Comparison of ENCODE assay signal across 16 cellular contexts in genomic region chr3:128907706-128908445, GRCh38. TPM values are rescaled to one million over a fixed set of nuclear protein-coding genes. Genes with fewer than 3 reads are reported as not detected.
A peak's percentile ranks its signal among the peaks of the same experiment; 100 is the strongest.
DNase-seq lines count a peak whose midpoint lies in the region; ATAC-seq lines count a peak whose summit lies in the region.
"Had no signal": no experiment of that assay in that cellular context is flagged by ENCODE, and none has a peak within 500 bp of the region (broad histone marks: within the 10 kb centered on the region; RNA-seq: fewer than 3 reads in every experiment).

No MANE protein-coding gene starts in this region.

- no peaks in the 10 kb centered on the region for H3K27me3 Mint-ChIP-seq in activated naive CD8-positive, alpha-beta T cell treated with anti-CD3 and anti-CD28 coated beads, Interleukin-2, amount 10 ng/mL, durations not matched to agents 7 days and 5 days
- no peaks in the 10 kb centered on the region for H3K27me3 Mint-ChIP-seq in activated naive CD8-positive, alpha-beta T cell treated with anti-CD3 and anti-CD28 coated beads for 36 hours
- H3K27me3 Mint-ChIP-seq in activated CD4-positive, alpha-beta memory T cell treated with anti-CD3 and anti-CD28 coated beads, Interleukin-2, amount 10 ng/mL, durations not matched to agents 7 days and 5 days, result no peaks in the 10 kb centered on the region
- H3K27me3 Mint-ChIP-seq: CD4-positive, alpha-beta memory T cell had no signal

- no peaks in the 10 kb centered on the region for H3K9me3 ChIP-seq in aorta (ENCODE audit: control insufficient read depth, low read length)
- H3K9me3 ChIP-seq: BLaER1 had no signal

- WGBS in aorta, 2 donors, result 89 to 91% methylated on average over 15 of the region's 15 CpGs

- CTCF ChIA-PET in activated CD4-positive, alpha-beta memory T cell treated with anti-CD3 and anti-CD28 coated beads, Interleukin-2, amount 10 ng/mL, durations not matched to agents 7 days and 5 days (lab: Charles Lee), result no interaction called here

- ATAC-seq in activated naive CD8-positive, alpha-beta T cell treated with anti-CD3 and anti-CD28 coated beads, Interleukin-2, amount 10 ng/mL, durations not matched to agents 7 days and 5 days (ENCODE audit: low read depth), result no peak
- peak; percentile 4 for ATAC-seq in aorta (ENCODE audit: low FRiP score)
- ATAC-seq: GM12878 had no signal

- intact Hi-C loops in aorta (cut with DNase I), result no loop called here

- H3K9me3 Mint-ChIP-seq in activated naive CD8-positive, alpha-beta T cell treated with anti-CD3 and anti-CD28 coated beads, Interleukin-2, amount 10 ng/mL, durations not matched to agents 7 days and 5 days, result no peaks in the 10 kb centered on the region
- H3K9me3 Mint-ChIP-seq in activated naive CD8-positive, alpha-beta T cell treated with anti-CD3 and anti-CD28 coated beads for 36 hours, result no peaks in the 10 kb centered on the region
- H3K9me3 Mint-ChIP-seq in activated CD4-positive, alpha-beta memory T cell treated with anti-CD3 and anti-CD28 coated beads, Interleukin-2, amount 10 ng/mL, durations not matched to agents 7 days and 5 days, result no peaks in the 10 kb centered on the region
- H3K9me3 Mint-ChIP-seq: CD4-positive, alpha-beta memory T cell; H9 had no signal

- no peak overlapping the region for H3K27ac ChIP-seq in aorta (ENCODE audit: low read depth in 1 of 2, low read length in 2 of 2)
- H3K27ac ChIP-seq: BLaER1 had no signal

- POLR2A ChIA-PET in activated naive CD8-positive, alpha-beta T cell treated with anti-CD3 and anti-CD28 coated beads, Interleukin-2, amount 10 ng/mL, durations not matched to agents 7 days and 5 days (lab: Charles Lee), result interaction anchor here (1.2 kb wide), 1 partner anchor 30 kb away, joined by 3 read pairs; no protein-coding TSS in a partner anchor
- POLR2A ChIA-PET in activated CD4-positive, alpha-beta memory T cell treated with anti-CD3 and anti-CD28 coated beads, Interleukin-2, amount 10 ng/mL, durations not matched to agents 7 days and 5 days (lab: Charles Lee), result no interaction called here

- H3K4me1 ChIP-seq in aorta (ENCODE audit: control insufficient read depth in 1 of 2, insufficient read depth in 2 of 2, low read length in 2 of 2), result no peaks in the 10 kb centered on the region

- H3K36me3 Mint-ChIP-seq in activated naive CD8-positive, alpha-beta T cell treated with anti-CD3 and anti-CD28 coated beads, Interleukin-2, amount 10 ng/mL, durations not matched to agents 7 days and 5 days, result peaks cover 18% of the 10 kb centered on the region
- H3K36me3 Mint-ChIP-seq in activated naive CD8-positive, alpha-beta T cell treated with anti-CD3 and anti-CD28 coated beads for 36 hours, result peaks cover 19% of the 10 kb centered on the region
- peaks cover 42% of the 10 kb centered on the region for H3K36me3 Mint-ChIP-seq in activated CD4-positive, alpha-beta memory T cell treated with anti-CD3 and anti-CD28 coated beads, Interleukin-2, amount 10 ng/mL, durations not matched to agents 7 days and 5 days (ENCODE audit: low read depth)

- peak; percentile 13 for DNase-seq in activated naive CD8-positive, alpha-beta T cell treated with anti-CD3 and anti-CD28 coated beads, Interleukin-2, amount 10 ng/mL, durations not matched to agents 7 days and 5 days
- DNase-seq in activated naive CD8-positive, alpha-beta T cell treated with anti-CD3 and anti-CD28 coated beads for 36 hours, result no peak
- DNase-seq in cerebellum (ENCODE audit: low spot score) (peak; percentile 70), mesenteric fat pad (ENCODE audit: low spot score) (peak; percentile 71), aorta (no peak), activated gamma-delta T cell treated with Interleukin-2 at 50 U/mL for 16 hours (no peak), superior temporal gyrus (ENCODE audit: extremely low spot score) (no peak)
- DNase-seq in activated CD4-positive, alpha-beta memory T cell treated with anti-CD3 and anti-CD28 coated beads, Interleukin-2, amount 10 ng/mL, durations not matched to agents 7 days and 5 days, result no peak
- DNase-seq: 8988T; CD4-positive, alpha-beta memory T cell; DMS153; DMS79; H9 had no signal

- H3K4me3 Mint-ChIP-seq in activated naive CD8-positive, alpha-beta T cell treated with anti-CD3 and anti-CD28 coated beads, Interleukin-2, amount 10 ng/mL, durations not matched to agents 7 days and 5 days, result no peak overlapping the region
- no peak overlapping the region for H3K4me3 Mint-ChIP-seq in activated naive CD8-positive, alpha-beta T cell treated with anti-CD3 and anti-CD28 coated beads for 36 hours
- H3K4me3 Mint-ChIP-seq in activated CD4-positive, alpha-beta memory T cell treated with anti-CD3 and anti-CD28 coated beads, Interleukin-2, amount 10 ng/mL, durations not matched to agents 7 days and 5 days, result no peak overlapping the region
- H3K4me3 Mint-ChIP-seq: CD14-positive monocyte; CD4-positive, alpha-beta memory T cell; H9 had no signal

- H3K27ac Mint-ChIP-seq in activated naive CD8-positive, alpha-beta T cell treated with anti-CD3 and anti-CD28 coated beads, Interleukin-2, amount 10 ng/mL, durations not matched to agents 7 days and 5 days, result no peak overlapping the region
- H3K27ac Mint-ChIP-seq in activated naive CD8-positive, alpha-beta T cell treated with anti-CD3 and anti-CD28 coated beads for 36 hours, result no peak overlapping the region
- H3K27ac Mint-ChIP-seq in activated CD4-positive, alpha-beta memory T cell treated with anti-CD3 and anti-CD28 coated beads, Interleukin-2, amount 10 ng/mL, durations not matched to agents 7 days and 5 days, result no peak overlapping the region
- H3K27ac Mint-ChIP-seq: H9 had no signal

- peaks cover 0 to 13% of the 10 kb centered on the region in 2 donors for H3K36me3 ChIP-seq in aorta (ENCODE audit: control insufficient read depth in 1 of 2, insufficient read depth in 2 of 2, low read length in 1 of 2)

- no peaks in the 10 kb centered on the region for H3K27me3 ChIP-seq in aorta (ENCODE audit: control insufficient read depth in 1 of 2, insufficient read depth in 2 of 2, low read length in 1 of 2)
- H3K27me3 ChIP-seq: BLaER1 had no signal

- no peaks in the 10 kb centered on the region for H3K4me1 Mint-ChIP-seq in activated naive CD8-positive, alpha-beta T cell treated with anti-CD3 and anti-CD28 coated beads, Interleukin-2, amount 10 ng/mL, durations not matched to agents 7 days and 5 days
- no peaks in the 10 kb centered on the region for H3K4me1 Mint-ChIP-seq in activated naive CD8-positive, alpha-beta T cell treated with anti-CD3 and anti-CD28 coated beads for 36 hours
- H3K4me1 Mint-ChIP-seq in activated CD4-positive, alpha-beta memory T cell treated with anti-CD3 and anti-CD28 coated beads, Interleukin-2, amount 10 ng/mL, durations not matched to agents 7 days and 5 days, result no peaks in the 10 kb centered on the region
- H3K4me1 Mint-ChIP-seq: CD14-positive monocyte; CD4-positive, alpha-beta memory T cell; H9 had no signal

- H3K4me3 ChIP-seq in aorta (ENCODE audit: low read length in 2 of 2), result no peak overlapping the region
- H3K4me3 ChIP-seq: BLaER1, GM12878 had no signal

RNA-seq across cellular contexts. Expression of gene ACAD9, which starts 28.5 kb away (rescaled TPM):
- total RNA-seq in activated naive CD8-positive, alpha-beta T cell treated with anti-CD3 and anti-CD28 coated beads, Interleukin-2, amount 10 ng/mL, durations not matched to agents 7 days and 5 days, result 10 to 100 TPM; 55.9 to 63.5 TPM
- total RNA-seq in activated naive CD8-positive, alpha-beta T cell treated with anti-CD3 and anti-CD28 coated beads for 36 hours, result 10 to 100 TPM; 47.5 to 47.6 TPM
- total RNA-seq in cerebellum (39.3 TPM), mesenteric fat pad (46.3 TPM), aorta (10 to 100 TPM; 30.7 to 52.8 TPM)
- 10 to 100 TPM; 13.0 to 25.6 TPM for polyA plus RNA-seq in aorta
- 10 to 100 TPM; 42.7 to 48.4 TPM for total RNA-seq in activated CD4-positive, alpha-beta memory T cell treated with anti-CD3 and anti-CD28 coated beads, Interleukin-2, amount 10 ng/mL, durations not matched to agents 7 days and 5 days

Comparison
In these comparisons a context has a peak if more than half of its experiments do, and no peak if none do; other contexts are left out.
1. DNase-seq: peak in activated naive CD8-positive, alpha-beta T cell treated with anti-CD3 and anti-CD28 coated beads, Interleukin-2, amount 10 ng/mL, durations not matched to agents 7 days and 5 days (single experiment), cerebellum (single experiment) and mesenteric fat pad (single experiment); none in activated naive CD8-positive, alpha-beta T cell treated with anti-CD3 and anti-CD28 coated beads for 36 hours (single experiment), aorta (0 of 2), activated gamma-delta T cell treated with Interleukin-2 at 50 U/mL for 16 hours (single experiment), activated CD4-positive, alpha-beta memory T cell treated with anti-CD3 and anti-CD28 coated beads, Interleukin-2, amount 10 ng/mL, durations not matched to agents 7 days and 5 days (single experiment) and superior temporal gyrus (single experiment).